1 cellular context compared by ENCODE assay signal in the genomic region with DNA sequence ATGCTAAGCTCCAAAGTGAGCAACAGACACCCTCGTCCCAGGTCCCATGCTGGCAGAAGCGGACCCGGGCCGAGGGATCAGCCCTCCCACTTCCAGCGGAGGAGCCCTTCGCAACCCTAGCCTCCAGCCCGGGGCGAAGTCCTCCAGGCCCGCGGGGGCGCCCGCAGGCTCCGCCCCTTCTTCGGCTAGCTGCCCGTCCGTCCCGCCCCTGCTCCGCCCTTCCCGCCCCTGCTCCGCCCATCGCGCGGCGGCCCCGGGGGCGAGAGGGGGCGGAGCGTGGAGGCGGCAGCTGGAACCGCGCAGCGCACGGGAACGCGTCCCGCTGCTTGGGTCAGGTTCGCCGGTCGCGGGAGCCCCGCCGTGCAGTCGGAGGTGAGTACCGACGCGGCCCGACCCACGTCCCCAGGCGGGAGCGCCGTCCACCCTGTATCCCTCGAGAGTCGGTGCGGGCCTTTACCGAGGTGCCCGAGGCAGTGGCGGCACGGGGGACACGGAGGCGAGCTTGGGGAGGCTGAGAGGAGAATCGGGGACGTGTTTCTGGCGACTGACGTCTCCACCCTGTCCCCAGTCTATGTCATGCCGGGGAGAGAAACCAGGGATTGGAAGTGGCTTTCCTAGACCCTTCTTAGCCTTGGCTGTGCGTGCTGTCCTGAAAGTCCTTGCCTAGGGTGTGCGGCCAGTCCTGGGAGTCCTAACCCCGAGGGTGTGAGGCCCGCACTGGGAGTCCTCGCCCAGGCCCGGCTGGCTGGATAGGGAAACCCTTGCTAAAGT.
TF ChIP-seq lines count a peak whose summit lies in the region.

ACO1 (plus strand) TSS at position 280 of the 771 bp plus-strand sequence. CDS start 20,864 bp downstream, outside the sequence.

TF ChIP-seq in HepG2, 621 proteins besides CTCF, POLR2A, EP300 and RAD21 (continued from another document and continues in another):
- peak; percentile 85; the same call in 1 of the 2 replicates for TF ChIP-seq ZNF280B (CRISPR knock-in tag; IDR thresholded peaks at IDR 0.05; ENCODE audit: borderline replicate concordance)
- peak; percentile 70 for TF ChIP-seq POLR2AphosphoS5 (IDR thresholded peaks at IDR 0.05; ENCODE audit: low read depth, low read length)
- peak; percentile 64 for TF ChIP-seq PHF21A (CRISPR knock-in tag; IDR thresholded peaks at IDR 0.05)
- TF ChIP-seq ZC3H13 (CRISPR knock-in tag; IDR thresholded peaks at IDR 0.05) = peak; percentile 80
- peak; percentile 85 for TF ChIP-seq POLR2G (IDR thresholded peaks at IDR 0.05; ENCODE audit: low read depth, low read length)
- no peak for TF ChIP-seq ZNF839 (CRISPR knock-in tag; IDR thresholded peaks at IDR 0.05; ENCODE audit: borderline replicate concordance)
- 0 out of 2 replicates have a peak, but pooled peaks have one; percentile 15 for TF ChIP-seq HMGXB3 (CRISPR knock-in tag; IDR thresholded peaks at IDR 0.05; ENCODE audit: borderline replicate concordance)
- no peak for TF ChIP-seq SMARCE1 (IDR thresholded peaks at IDR 0.05; ENCODE audit: borderline replicate concordance)
- TF ChIP-seq, protein P1, sequence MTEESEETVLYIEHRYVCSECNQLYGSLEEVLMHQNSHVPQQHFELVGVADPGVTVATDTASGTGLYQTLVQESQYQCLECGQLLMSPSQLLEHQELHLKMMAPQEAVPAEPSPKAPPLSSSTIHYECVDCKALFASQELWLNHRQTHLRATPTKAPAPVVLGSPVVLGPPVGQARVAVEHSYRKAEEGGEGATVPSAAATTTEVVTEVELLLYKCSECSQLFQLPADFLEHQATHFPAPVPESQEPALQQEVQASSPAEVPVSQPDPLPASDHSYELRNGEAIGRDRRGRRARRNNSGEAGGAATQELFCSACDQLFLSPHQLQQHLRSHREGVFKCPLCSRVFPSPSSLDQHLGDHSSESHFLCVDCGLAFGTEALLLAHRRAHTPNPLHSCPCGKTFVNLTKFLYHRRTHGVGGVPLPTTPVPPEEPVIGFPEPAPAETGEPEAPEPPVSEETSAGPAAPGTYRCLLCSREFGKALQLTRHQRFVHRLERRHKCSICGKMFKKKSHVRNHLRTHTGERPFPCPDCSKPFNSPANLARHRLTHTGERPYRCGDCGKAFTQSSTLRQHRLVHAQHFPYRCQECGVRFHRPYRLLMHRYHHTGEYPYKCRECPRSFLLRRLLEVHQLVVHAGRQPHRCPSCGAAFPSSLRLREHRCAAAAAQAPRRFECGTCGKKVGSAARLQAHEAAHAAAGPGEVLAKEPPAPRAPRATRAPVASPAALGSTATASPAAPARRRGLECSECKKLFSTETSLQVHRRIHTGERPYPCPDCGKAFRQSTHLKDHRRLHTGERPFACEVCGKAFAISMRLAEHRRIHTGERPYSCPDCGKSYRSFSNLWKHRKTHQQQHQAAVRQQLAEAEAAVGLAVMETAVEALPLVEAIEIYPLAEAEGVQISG (CRISPR knock-in tag; IDR thresholded peaks at IDR 0.05) = peak; percentile 98
- peak; percentile 39; the same call in 1 of the 2 replicates for TF ChIP-seq NR2F2 (IDR thresholded peaks at IDR 0.05; ENCODE audit: borderline replicate concordance, low read depth)
- peak; percentile 34; the same call in 1 of the 2 replicates for TF ChIP-seq ISL2 (CRISPR knock-in tag; IDR thresholded peaks at IDR 0.05)
- TF ChIP-seq FOXC1 (CRISPR knock-in tag; IDR thresholded peaks at IDR 0.05; ENCODE audit: borderline replicate concordance) = peak; percentile 93
- TF ChIP-seq NKX3-1 (CRISPR knock-in tag; IDR thresholded peaks at IDR 0.05) = no peak
- TF ChIP-seq, protein P2, sequence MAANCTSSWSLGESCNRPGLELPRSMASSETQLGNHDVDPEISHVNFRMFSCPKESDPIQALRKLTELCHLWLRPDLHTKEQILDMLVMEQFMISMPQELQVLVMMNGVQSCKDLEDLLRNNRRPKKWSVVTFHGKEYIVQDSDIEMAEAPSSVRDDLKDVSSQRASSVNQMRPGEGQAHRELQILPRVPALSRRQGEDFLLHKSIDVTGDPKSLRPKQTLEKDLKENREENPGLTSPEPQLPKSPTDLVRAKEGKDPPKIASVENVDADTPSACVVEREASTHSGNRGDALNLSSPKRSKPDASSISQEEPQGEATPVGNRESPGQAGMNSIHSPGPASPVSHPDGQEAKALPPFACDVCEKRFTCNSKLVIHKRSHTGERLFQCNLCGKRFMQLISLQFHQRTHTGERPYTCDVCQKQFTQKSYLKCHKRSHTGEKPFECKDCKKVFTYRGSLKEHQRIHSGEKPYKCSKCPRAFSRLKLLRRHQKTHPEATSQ (CRISPR knock-in tag; IDR thresholded peaks at IDR 0.05; ENCODE audit: borderline replicate concordance) = peak; percentile 87; the same call in 1 of the 2 replicates
- TF ChIP-seq, protein P3, sequence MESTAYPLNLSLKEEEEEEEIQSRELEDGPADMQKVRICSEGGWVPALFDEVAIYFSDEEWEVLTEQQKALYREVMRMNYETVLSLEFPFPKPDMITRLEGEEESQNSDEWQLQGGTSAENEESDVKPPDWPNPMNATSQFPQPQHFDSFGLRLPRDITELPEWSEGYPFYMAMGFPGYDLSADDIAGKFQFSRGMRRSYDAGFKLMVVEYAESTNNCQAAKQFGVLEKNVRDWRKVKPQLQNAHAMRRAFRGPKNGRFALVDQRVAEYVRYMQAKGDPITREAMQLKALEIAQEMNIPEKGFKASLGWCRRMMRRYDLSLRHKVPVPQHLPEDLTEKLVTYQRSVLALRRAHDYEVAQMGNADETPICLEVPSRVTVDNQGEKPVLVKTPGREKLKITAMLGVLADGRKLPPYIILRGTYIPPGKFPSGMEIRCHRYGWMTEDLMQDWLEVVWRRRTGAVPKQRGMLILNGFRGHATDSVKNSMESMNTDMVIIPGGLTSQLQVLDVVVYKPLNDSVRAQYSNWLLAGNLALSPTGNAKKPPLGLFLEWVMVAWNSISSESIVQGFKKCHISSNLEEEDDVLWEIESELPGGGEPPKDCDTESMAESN (CRISPR knock-in tag; conservative IDR thresholded peaks at IDR 0.05) = peak; percentile 89
- TF ChIP-seq ZSCAN22 (CRISPR knock-in tag; IDR thresholded peaks at IDR 0.05) = no peak
- TF ChIP-seq ZNF772 (CRISPR knock-in tag; IDR thresholded peaks at IDR 0.05) = 0 out of 2 replicates have a peak, but pooled peaks have one; percentile 27
- TF ChIP-seq RFXANK (CRISPR knock-in tag; IDR thresholded peaks at IDR 0.05) = 0 out of 2 replicates have a peak, but pooled peaks have one; percentile 48
- TF ChIP-seq DNMT1 (CRISPR knock-in tag; IDR thresholded peaks at IDR 0.05) = peak; percentile 93
- no peak; the same call in 1 of the 2 replicates for TF ChIP-seq KLF12 (CRISPR knock-in tag; IDR thresholded peaks at IDR 0.05; ENCODE audit: borderline replicate concordance)
- 0 out of 2 replicates have a peak, but pooled peaks have one; percentile 39 for TF ChIP-seq ZFP36L2 (CRISPR knock-in tag; IDR thresholded peaks at IDR 0.05)
- peak; percentile 38; the same call in 1 of the 2 replicates for TF ChIP-seq ZNF572 (CRISPR knock-in tag; IDR thresholded peaks at IDR 0.05)
- TF ChIP-seq TCF12 (IDR thresholded peaks at IDR 0.05) = no peak
- 0 out of 2 replicates have a peak, but pooled peaks have one; percentile 68 for TF ChIP-seq TCF12 (CRISPR knock-in tag; IDR thresholded peaks at IDR 0.05)
- TF ChIP-seq GABPB1 (CRISPR knock-in tag; IDR thresholded peaks at IDR 0.05) = peak; percentile 79
- TF ChIP-seq FOXP4 (CRISPR knock-in tag; IDR thresholded peaks at IDR 0.05) = 0 out of 2 replicates have a peak, but pooled peaks have one; percentile 43
- peak; percentile 80 to 91; a peak in 3 of 4 replicates for TF ChIP-seq HMGXB4 (CRISPR knock-in tag; IDR thresholded peaks at IDR 0.05; ENCODE audit: borderline replicate concordance in 1 of 2, low read depth in 1 of 2)
- 0 out of 2 replicates have a peak, but pooled peaks have one; percentile 51 for TF ChIP-seq ZNF616 (CRISPR knock-in tag; IDR thresholded peaks at IDR 0.05; ENCODE audit: low read depth)
- peak; percentile 76 for TF ChIP-seq ZNF263 (CRISPR knock-in tag; IDR thresholded peaks at IDR 0.05)
- TF ChIP-seq ZNF556 (CRISPR knock-in tag; IDR thresholded peaks at IDR 0.05; ENCODE audit: borderline replicate concordance) = peak; percentile 93; the same call in 1 of the 2 replicates
- peak; percentile 61; the same call in 1 of the 2 replicates for TF ChIP-seq ZNF589 (CRISPR knock-in tag; conservative IDR thresholded peaks at IDR 0.05)
- TF ChIP-seq KDM2A (CRISPR knock-in tag; IDR thresholded peaks at IDR 0.05; ENCODE audit: borderline replicate concordance, low read depth) = peak; percentile 97
- no peak for TF ChIP-seq ZNF18 (CRISPR knock-in tag; IDR thresholded peaks at IDR 0.05; ENCODE audit: insufficient replicate concordance)
- TF ChIP-seq YEATS2 (CRISPR knock-in tag; IDR thresholded peaks at IDR 0.05; ENCODE audit: borderline replicate concordance) = 0 out of 2 replicates have a peak, but pooled peaks have one; percentile 27
- TF ChIP-seq ZSCAN12 (CRISPR knock-in tag; IDR thresholded peaks at IDR 0.05) = no peak
- TF ChIP-seq FOXJ3 (CRISPR knock-in tag; IDR thresholded peaks at IDR 0.05; ENCODE audit: borderline replicate concordance) = no peak
